Comparison of ENCODE assay signal across 23 cellular contexts in the genomic region with DNA sequence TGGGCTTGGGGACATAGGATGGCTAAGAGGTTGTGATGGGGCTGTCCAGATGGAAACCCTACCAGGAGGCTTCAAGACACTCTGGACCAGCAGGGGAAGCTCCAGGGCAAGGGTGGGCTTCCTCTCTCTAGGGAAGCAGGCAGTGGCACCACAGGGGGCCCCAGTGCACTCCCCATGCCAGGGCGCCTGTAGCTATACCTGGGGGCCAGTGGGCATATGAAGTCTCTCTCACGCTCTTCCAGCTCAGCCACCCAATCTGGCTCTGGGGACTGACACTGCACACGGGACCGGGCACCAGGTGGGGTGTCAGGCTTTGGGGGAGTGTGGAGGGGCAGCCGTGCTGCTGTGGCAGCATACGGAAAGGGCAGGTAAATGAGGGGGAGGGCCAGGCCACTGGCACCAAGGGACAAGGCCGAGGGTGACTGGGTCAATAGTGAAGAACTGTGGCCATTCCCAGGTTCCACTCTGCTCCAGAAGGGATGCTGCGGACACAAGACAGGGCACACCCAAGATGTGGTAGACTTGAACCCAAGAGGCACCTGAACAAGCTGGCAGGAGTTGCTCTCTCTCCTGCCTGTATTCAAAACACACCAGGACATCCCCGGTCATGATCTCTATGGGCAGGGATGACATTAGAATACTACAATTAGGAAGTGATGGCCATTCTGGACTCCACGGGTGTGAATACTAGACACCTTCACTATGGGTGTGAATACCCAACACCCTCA. TPM values are rescaled to one million over a fixed set of nuclear protein-coding genes. Genes with fewer than 3 reads are reported as not detected.
A peak's percentile ranks its signal among the peaks of the same experiment; 100 is the strongest.
DNase-seq lines count a peak whose midpoint lies in the region; ATAC-seq, FAIRE-seq and TF ChIP-seq lines count a peak whose summit lies in the region.
"Had no signal": no experiment of that assay in that cellular context is flagged by ENCODE, and none has a peak within 500 bp of the region (broad histone marks: within the 10 kb centered on the region; RNA-seq: fewer than 3 reads in every experiment).

No MANE protein-coding gene starts in this region.

- H2BK5ac ChIP-seq in H1 (ENCODE audit: low read depth, low read length), result 0 out of 2 replicates have a peak overlapping the region, but pooled peaks have one; percentile 8
- H2BK5ac ChIP-seq in trophoblast cell (ENCODE audit: low read depth, low read length, poor library complexity), result no peak overlapping the region

- peaks cover 17% of the 10 kb centered on the region for H3K9me3 Mint-ChIP-seq in activated naive CD4-positive, alpha-beta T cell treated with anti-CD3 and anti-CD28 coated beads for 36 hours

- intact Hi-C loops in activated naive CD4-positive, alpha-beta T cell treated with anti-CD3 and anti-CD28 coated beads for 36 hours (cut with micrococcal nuclease), result no loop called here

- H3K18ac ChIP-seq in H1 (ENCODE audit: extremely low read depth, low read length), result no peak overlapping the region
- no peak overlapping the region for H3K18ac ChIP-seq in trophoblast cell (ENCODE audit: low read length)

- H3K56ac ChIP-seq in H1 (replicated peaks; ENCODE audit: insufficient read length, low read depth, low read length), result no peak overlapping the region

- POLR2A ChIA-PET in H1 (lab: Charles Lee; ENCODE audit: partially characterized antibody), result interaction anchor here (0.9 to 1.4 kb wide), 5 partner anchors 13 to 271 kb away, joined by 3 to 5 read pairs (median 4); no protein-coding TSS in a partner anchor

- no peak overlapping the region for H3K9ac ChIP-seq in H1 (replicated peaks in 1 of 4; ENCODE audit: extremely low read depth in 1 of 4, low read depth in 3 of 4, low read length in 3 of 4)
- no peak overlapping the region for H3K9ac ChIP-seq in trophoblast cell (ENCODE audit: low read length)

- no peak for TF ChIP-seq RAD21 in H1 (IDR thresholded peaks at IDR 0.05 in 1 of 2, conservative IDR thresholded peaks at IDR 0.05 in 1 of 2; ENCODE audit: low read depth in 2 of 2, low read length in 2 of 2)

- no peak overlapping the region for H3K14ac ChIP-seq in H1 (ENCODE audit: insufficient read length)
- no peak overlapping the region for H3K14ac ChIP-seq in trophoblast cell (ENCODE audit: low read length)

- H2BK20ac ChIP-seq in H1 (ENCODE audit: low read length), result no peak overlapping the region

- H3K4me1 ChIP-seq in H1 (replicated peaks in 1 of 4; ENCODE audit: control insufficient read depth in 3 of 4, insufficient read depth in 4 of 4, low read length in 3 of 4) (peaks cover 6 to 16% (median 9%) of the 10 kb centered on the region in 4 experiments), trophoblast cell (ENCODE audit: control insufficient read depth in 1 of 2, insufficient read depth in 2 of 2, low read length in 2 of 2) (no peaks in the 10 kb centered on the region)

- H2BK120ac ChIP-seq in H1 (replicated peaks; ENCODE audit: low read depth, low read length) (no peak overlapping the region), trophoblast cell (ENCODE audit: insufficient read depth, low read length, poor library complexity) (no peak overlapping the region)

- H4K20me1 ChIP-seq in H1 (replicated peaks in 1 of 2; ENCODE audit: control insufficient read depth in 1 of 2, insufficient read depth in 2 of 2, low read length in 2 of 2), result no peaks in the 10 kb centered on the region

- H3K4ac ChIP-seq in H1 (replicated peaks; ENCODE audit: insufficient read length, low read depth, low read length), result no peak overlapping the region
- no peak overlapping the region for H3K4ac ChIP-seq in trophoblast cell (ENCODE audit: low read depth, low read length)

- H3K23ac ChIP-seq in H1 (ENCODE audit: insufficient read length) (no peak overlapping the region), trophoblast cell (ENCODE audit: low read length) (no peak overlapping the region)

- CTCF ChIA-PET in activated naive CD4-positive, alpha-beta T cell treated with anti-CD3 and anti-CD28 coated beads for 36 hours (lab: Charles Lee), result interaction anchor here (1.3 to 2.2 kb wide), 3 partner anchors 269 to 290 kb away, joined by 3 to 9 read pairs (median 6); no protein-coding TSS in a partner anchor
- CTCF ChIA-PET in H1 (lab: Charles Lee; ENCODE audit: partially characterized antibody), result interaction anchor here (0.7 to 9.1 kb wide), 18 partner anchors 9 to 446 kb away, joined by 3 to 78 read pairs (median 4); no protein-coding TSS in a partner anchor

- no peak overlapping the region for H4K5ac ChIP-seq in H1 (ENCODE audit: insufficient read length, low read depth, low read length)

- ATAC-seq in GM18498 (IDR thresholded peaks at IDR 0.05; ENCODE audit: unreplicated experiment), result no peak
- ATAC-seq: activated CD8-positive, alpha-beta T cell treated with anti-CD3 and anti-CD28 coated beads, Interleukin-2, amount 10 ng/mL, durations not matched to agents 7 days and 5 days had no signal

- H3K79me1 ChIP-seq in H1 (ENCODE audit: low read depth, low read length) (no peaks in the 10 kb centered on the region), trophoblast cell (ENCODE audit: low read length) (no peaks in the 10 kb centered on the region)

- TF ChIP-seq POLR2A in H1 (IDR thresholded peaks at IDR 0.05; ENCODE audit: control extremely low read depth in 1 of 2, low read depth in 2 of 2, low read length in 2 of 2), result no peak

- TF ChIP-seq CTCF in H1 (IDR thresholded peaks at IDR 0.05; ENCODE audit: control extremely low read depth in 1 of 3, insufficient read depth in 1 of 3, low read depth in 1 of 3, low read length in 3 of 3), result no peak

- no peak overlapping the region for H2BK15ac ChIP-seq in H1 (ENCODE audit: low read length)

- H3K36me3 ChIP-seq in H1 (ENCODE audit: control insufficient read depth in 2 of 4, insufficient read depth in 4 of 4, low read length in 3 of 4) (peaks cover 9 to 29% (median 19%) of the 10 kb centered on the region in 4 experiments; a peak in 7 of 8 replicates), trophoblast cell (ENCODE audit: control insufficient read depth in 1 of 2, insufficient read depth in 2 of 2, low read length in 2 of 2) (peaks cover 36 to 40% of the 10 kb centered on the region in 2 experiments)

- peak; percentile 7 for FAIRE-seq in H1 (lab: Jason Lieb, UNC)
- FAIRE-seq: GM18507, H54, RCC 7860 had no signal

- H3K9me3 ChIP-seq in H1 (ENCODE audit: insufficient read depth in 2 of 2, low read depth in 1 of 2, low read length in 1 of 2) (peaks cover 16 to 18% of the 10 kb centered on the region in 2 experiments), trophoblast cell (ENCODE audit: insufficient read depth, low read depth, low read length) (peaks cover 19% of the 10 kb centered on the region)

- no peak overlapping the region; the same call in 1 of the 2 replicates for H2AK5ac ChIP-seq in H1 (ENCODE audit: low read depth, low read length)
- H2AK5ac ChIP-seq in trophoblast cell (ENCODE audit: low read length), result no peak overlapping the region

- H4K91ac ChIP-seq in H1 (replicated peaks; ENCODE audit: insufficient read length, low read length) (no peak overlapping the region), trophoblast cell (ENCODE audit: low read depth, low read length) (no peak overlapping the region)

- no peak overlapping the region for H3K27ac ChIP-seq in H1 (ENCODE audit: low read depth, low read length)
- no peak overlapping the region for H3K27ac ChIP-seq in trophoblast cell (ENCODE audit: low read depth, low read length)
- H3K27ac ChIP-seq: neutrophil, SK-N-MC had no signal

- H3K4me1 Mint-ChIP-seq in activated naive CD4-positive, alpha-beta T cell treated with anti-CD3 and anti-CD28 coated beads for 36 hours (ENCODE audit: low read depth), result no peaks in the 10 kb centered on the region

- TF ChIP-seq EP300 in H1 (IDR thresholded peaks at IDR 0.05; ENCODE audit: borderline replicate concordance in 1 of 2, low read depth in 2 of 2, low read length in 2 of 2), result no peak

- H3K27ac Mint-ChIP-seq in activated naive CD4-positive, alpha-beta T cell treated with anti-CD3 and anti-CD28 coated beads for 36 hours, result peak overlapping the region; percentile 13
- H3K27ac Mint-ChIP-seq: activated CD8-positive, alpha-beta T cell treated with anti-CD3 and anti-CD28 coated beads, Interleukin-2, amount 10 ng/mL, durations not matched to agents 7 days and 5 days; activated naive CD8-positive, alpha-beta T cell; dendritic cell treated with granulocyte-macrophage colony-stimulating factor and Interleukin-4, amounts not matched to agents 40 ng/mL and 50 ng/mL, for 4 days had no signal

- H2AFZ ChIP-seq in H1 (ENCODE audit: low read length) (no peak overlapping the region), trophoblast cell (ENCODE audit: insufficient read depth, low read length, poor library complexity) (no peak overlapping the region)

- H3K4me3 ChIP-seq in H1 (ENCODE audit: extremely low read depth in 1 of 4, insufficient read depth in 2 of 4, low read depth in 3 of 4, low read length in 4 of 4), result no peak overlapping the region
- H3K4me3 ChIP-seq in trophoblast cell (ENCODE audit: low read depth, low read length), result no peak overlapping the region
- H3K4me3 ChIP-seq: SK-N-MC had no signal

- H3K4me2 ChIP-seq in H1 (ENCODE audit: insufficient read depth in 1 of 2, low read depth in 2 of 2, low read length in 2 of 2), result no peak overlapping the region
- H3K4me2 ChIP-seq in trophoblast cell (ENCODE audit: low read length), result no peak overlapping the region

- H3K23me2 ChIP-seq in H1 (ENCODE audit: low read depth, low read length), result no peaks in the 10 kb centered on the region

- H3K27me3 ChIP-seq in H1 (replicated peaks in 1 of 4; ENCODE audit: control insufficient read depth in 3 of 4, extremely low read depth in 1 of 4, insufficient read depth in 3 of 4, low read length in 3 of 4) (no peaks in the 10 kb centered on the region), trophoblast cell (ENCODE audit: insufficient read depth, low read length) (no peaks in the 10 kb centered on the region)
- H3K27me3 ChIP-seq: neutrophil had no signal

- DNase-seq in activated naive CD4-positive, alpha-beta T cell treated with anti-CD3 and anti-CD28 coated beads for 36 hours, result no peak
- DNase-seq in activated naive CD4-positive, alpha-beta T cell treated with anti-CD3 and anti-CD28 coated beads, Interleukin-2, amount 50 U/mL, for 16 hours, result no peak
- peak; percentile 41 for DNase-seq in M059J (ENCODE audit: low read depth)
- no peak for DNase-seq in H1 (ENCODE audit: low read depth in 1 of 2, low spot score in 2 of 2)
- peak; percentile 4 to 20 for DNase-seq in trophoblast cell
- no peak for DNase-seq in NCI-H2196 (lab: John Stamatoyannopoulos, UW; ENCODE audit: unreplicated experiment)
- DNase-seq in GF-D8 (lab: John Stamatoyannopoulos, UW), result no peak
- DNase-seq: activated CD4-positive, CD25-positive, alpha-beta regulatory T cell; activated CD8-positive, alpha-beta T cell treated with anti-CD3 and anti-CD28 coated beads, Interleukin-2, amount 10 ng/mL, durations not matched to agents 7 days and 5 days; activated T-cell treated with anti-CD3 and anti-CD28 coated beads, Interleukin-2, amount 50 U/mL, for 48 hours; NCI-H187; NCI-H226; stimulated activated CD4-positive, alpha-beta T cell treated with anti-CD3 and anti-CD28 coated beads, Interleukin-4, amount 100 ng/mL, for 4 hours; T-helper 9 cell had no signal

- H3K36me3 Mint-ChIP-seq in activated naive CD4-positive, alpha-beta T cell treated with anti-CD3 and anti-CD28 coated beads for 36 hours (ENCODE audit: low read depth), result peaks cover 25% of the 10 kb centered on the region

- H2BK12ac ChIP-seq in H1 (ENCODE audit: low read depth, low read length) (no peak overlapping the region), trophoblast cell (ENCODE audit: low read length) (no peak overlapping the region)

- no peak overlapping the region for H3K4me3 Mint-ChIP-seq in activated naive CD4-positive, alpha-beta T cell treated with anti-CD3 and anti-CD28 coated beads for 36 hours
- H3K4me3 Mint-ChIP-seq: activated CD8-positive, alpha-beta T cell treated with anti-CD3 and anti-CD28 coated beads, Interleukin-2, amount 10 ng/mL, durations not matched to agents 7 days and 5 days; activated naive CD8-positive, alpha-beta T cell; brain; dendritic cell treated with granulocyte-macrophage colony-stimulating factor and Interleukin-4, amounts not matched to agents 40 ng/mL and 50 ng/mL, for 4 days had no signal

- H3K79me2 ChIP-seq in H1 (ENCODE audit: control insufficient read depth in 1 of 2, insufficient read depth in 2 of 2, low read length in 2 of 2), result no peaks in the 10 kb centered on the region; a peak in 1 of 4 replicates
- H3K79me2 ChIP-seq in trophoblast cell (ENCODE audit: control insufficient read depth, insufficient read depth, low read length, poor library complexity), result no peaks in the 10 kb centered on the region

- no peaks in the 10 kb centered on the region for H3K27me3 Mint-ChIP-seq in activated naive CD4-positive, alpha-beta T cell treated with anti-CD3 and anti-CD28 coated beads for 36 hours (ENCODE audit: low read depth)
- H3K27me3 Mint-ChIP-seq: activated naive CD8-positive, alpha-beta T cell had no signal

- WGBS in H1 (ENCODE audit: extremely low coverage in 1 of 2, insufficient coverage in 1 of 2, insufficient read length in 1 of 2, insufficient replicate concordance in 2 of 2, low coverage in 1 of 2, low lambda C conversion rate in 2 of 2, missing lambda C conversion rate in 1 of 2), 2 experiments, result 90% methylated on average over 8 of the region's 10 CpGs; no CpG with 5 or more reads in 1 of the 2 experiments
- WGBS in trophoblast cell (ENCODE audit: extremely low coverage, insufficient coverage, insufficient read length), result no CpG with 5 or more reads among the region's 10 CpGs

- H4K8ac ChIP-seq in H1 (ENCODE audit: extremely low read depth, insufficient read depth, low read length) (no peak overlapping the region), trophoblast cell (ENCODE audit: low read depth, low read length) (no peak overlapping the region)

- H4K12ac ChIP-seq in trophoblast cell (ENCODE audit: low read depth, low read length), result no peak overlapping the region

RNA-seq across cellular contexts. Expression of gene RFLNA, which starts 27.5 kb away (rescaled TPM):
- total RNA-seq in activated naive CD4-positive, alpha-beta T cell treated with anti-CD3 and anti-CD28 coated beads for 36 hours, result not detected
- total RNA-seq in M059J (2014; rRNA removed; shearing (Covaris generic)), result 2.4 and 3.8 TPM in 2 replicates
- 6.4 and 8.1 TPM in 2 replicates for total RNA-seq in H1 (2021; fragmentation: NEBNext Ultra II Directional; extraction: Animal tissue kit (Norgen Biotek cat#: 25700))
- 6.6 and 9.3 TPM in 2 replicates for polyA plus RNA-seq in H1 (2011; rRNA removed)
- 6.2 TPM for polyA plus RNA-seq in H1 (2011; cell fraction: cytosol; rRNA removed)
- polyA plus RNA-seq in H1 (2011; cell fraction: nucleus; rRNA removed), result 12.7 TPM
- polyA plus RNA-seq in H1 (2012, experiment 1 of 2), result 4.3 to 7.5 TPM (median 7.1 TPM) in 4 replicates
- 5.4 TPM for polyA plus RNA-seq in H1 (2012, experiment 2 of 2)
- 3.6 TPM for polyA plus RNA-seq in H1 (2013, experiment 1 of 2)
- polyA plus RNA-seq in H1 (2013, experiment 2 of 2), result 2.4 TPM
- 4.4 and 6.3 TPM in 2 replicates for polyA minus RNA-seq in H1 (2011; rRNA and poly(A)+ RNA removed)
- polyA minus RNA-seq in H1 (2011; cell fraction: cytosol; rRNA and poly(A)+ RNA removed), result 5.9 TPM
- 8.8 TPM for polyA minus RNA-seq in H1 (2011; cell fraction: nucleus; rRNA and poly(A)+ RNA removed)
- 1.00 and 1.4 TPM in 2 replicates for polyA plus RNA-seq in trophoblast cell (2013)
- total RNA-seq: activated CD8-positive, alpha-beta T cell treated with anti-CD3 and anti-CD28 coated beads, Interleukin-2, amount 10 ng/mL, durations not matched to agents 7 days and 5 days had no signal

Comparison
In these comparisons a context has a peak if more than half of its experiments do, and no peak if none do; other contexts are left out.
1. DNase-seq: peak in M059J (single experiment) and trophoblast cell (2 of 2); none in activated naive CD4-positive, alpha-beta T cell treated with anti-CD3 and anti-CD28 coated beads for 36 hours (single experiment), activated naive CD4-positive, alpha-beta T cell treated with anti-CD3 and anti-CD28 coated beads, Interleukin-2, amount 50 U/mL, for 16 hours (single experiment), H1 (0 of 2), NCI-H2196 (single experiment) and GF-D8 (single experiment).